In the genomic region with DNA sequence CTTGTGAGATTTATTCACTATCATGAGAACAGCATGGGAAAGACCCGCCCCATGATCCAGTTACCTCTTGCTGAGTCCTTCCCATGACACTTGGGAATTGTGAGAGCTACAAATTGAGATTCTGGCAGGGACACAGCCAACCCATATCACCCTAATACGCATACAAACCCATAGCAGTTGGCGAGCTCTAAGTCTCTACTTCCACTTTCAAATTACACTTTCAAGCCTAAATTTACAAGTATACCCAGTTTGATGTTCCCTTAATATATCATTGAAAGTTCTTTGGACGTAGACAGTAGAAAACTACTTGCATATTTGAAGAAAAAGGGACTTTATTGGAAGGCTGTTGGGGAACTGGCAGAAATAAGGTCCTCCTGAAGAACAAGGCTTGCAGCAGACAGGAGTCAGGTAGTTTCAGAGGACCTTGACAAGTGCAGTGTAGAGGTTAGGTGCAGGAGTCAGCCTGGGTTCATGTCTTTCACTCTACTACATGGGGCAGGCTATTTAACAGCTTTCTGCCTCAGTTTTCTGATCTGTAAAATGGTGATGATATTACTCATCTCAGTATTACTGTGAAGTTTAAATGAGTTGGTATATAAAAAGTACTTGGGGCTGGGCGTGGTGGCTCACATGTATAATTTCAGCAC, we compare ENCODE assay signal across 22 cellular contexts.
DNase-seq lines count a peak whose midpoint lies in the region; ATAC-seq and TF ChIP-seq lines count a peak whose summit lies in the region.
"Had no signal": no experiment of that assay in that cellular context is flagged by ENCODE, and none has a peak within 500 bp of the region (broad histone marks: within the 10 kb centered on the region; RNA-seq: fewer than 3 reads in every experiment).

No MANE protein-coding gene starts in this region.

- H3K36me3 ChIP-seq in MM.1S (replicated peaks; ENCODE audit: insufficient read depth, low read length), result no peaks in the 10 kb centered on the region
- H3K36me3 ChIP-seq in sigmoid colon, result no peaks in the 10 kb centered on the region
- H3K36me3 ChIP-seq: BLaER1 treated with 17β-estradiol and CSF1 and Interleukin-3, amounts not matched to agents 10 nM and 100 nM; HAP-1 had no signal

- no peaks in the 10 kb centered on the region for H4K20me1 ChIP-seq in MM.1S (ENCODE audit: insufficient read depth, low read length)
- H4K20me1 ChIP-seq: BLaER1 treated with 17β-estradiol and CSF1 and Interleukin-3, amounts not matched to agents 10 nM and 100 nM had no signal

- 0 out of 2 replicates have a peak overlapping the region, but pooled peaks have one; percentile 9 for H2AFZ ChIP-seq in MM.1S (ENCODE audit: low read length)
- H2AFZ ChIP-seq: GM23338, PC-9 had no signal

- no peaks in the 10 kb centered on the region for H3K9me2 ChIP-seq in MM.1S (replicated peaks; ENCODE audit: insufficient read depth, low read length)

- no peaks in the 10 kb centered on the region for H3K79me2 ChIP-seq in MM.1S (ENCODE audit: low read length)

- H3K9ac ChIP-seq in MM.1S (ENCODE audit: low read length), result no peak overlapping the region
- H3K9ac ChIP-seq: BLaER1 treated with 17β-estradiol and CSF1 and Interleukin-3, amounts not matched to agents 10 nM and 100 nM had no signal

- no peak for TF ChIP-seq EP300 in sigmoid colon (IDR thresholded peaks at IDR 0.05)

- DNase-seq in GM20000 (ENCODE audit: low spot score) (peak; percentile 47), MM.1S (no peak), sigmoid colon (no peak), substantia nigra (lab: John Stamatoyannopoulos, UW) (no peak)
- no peak for DNase-seq in activated CD8-positive, alpha-beta memory T cell treated with anti-CD3 and anti-CD28 coated beads, Interleukin-2, amount 50 U/mL, for 48 hours
- DNase-seq: Caco-2; CD4-positive, alpha-beta memory T cell; KBM-7; NCI-H1092 treated with DMSO at 0.1 percent for 48 hours; NCI-H1436 treated with DMSO at 0.1 percent for 48 hours; NCI-H1930; NCI-H69; PC-9; RPMI8226; SHP77; T1000 had no signal

- TF ChIP-seq CTCF in GM20000 (IDR thresholded peaks at IDR 0.05; ENCODE audit: extremely low read depth, missing control alignments), result no peak
- TF ChIP-seq CTCF in MM.1S (IDR thresholded peaks at IDR 0.05; ENCODE audit: low read length), result no peak
- TF ChIP-seq CTCF in sigmoid colon (IDR thresholded peaks at IDR 0.05), result no peak

- WGBS in sigmoid colon, 2 donors, result 78 to 84% methylated on average over 5 of the region's 5 CpGs

- H3K27ac ChIP-seq in MM.1S (ENCODE audit: low read length), result no peak overlapping the region
- no peak overlapping the region for H3K27ac ChIP-seq in sigmoid colon
- no peak overlapping the region for H3K27ac ChIP-seq in substantia nigra (ENCODE audit: low read depth, low read length, poor library complexity, severe bottlenecking)
- H3K27ac ChIP-seq: BLaER1 treated with 17β-estradiol and CSF1 and Interleukin-3, amounts not matched to agents 10 nM and 100 nM; HL-60; PC-9 had no signal

- H3F3A ChIP-seq in MM.1S (ENCODE audit: insufficient read depth, low read length), result no peaks in the 10 kb centered on the region

- 0 out of 2 replicates have a peak overlapping the region, but pooled peaks have one; percentile 6 for H3K4me3 ChIP-seq in MM.1S (ENCODE audit: low read length)
- H3K4me3 ChIP-seq in sigmoid colon, result no peak overlapping the region
- H3K4me3 ChIP-seq: BLaER1 treated with 17β-estradiol and CSF1 and Interleukin-3, amounts not matched to agents 10 nM and 100 nM; GM23338; HAP-1; PC-9 had no signal

- H3K9me3 ChIP-seq in MM.1S (replicated peaks; ENCODE audit: insufficient read depth, low read length) (no peaks in the 10 kb centered on the region), sigmoid colon (no peaks in the 10 kb centered on the region)
- H3K9me3 ChIP-seq: BLaER1 treated with 17β-estradiol and CSF1 and Interleukin-3, amounts not matched to agents 10 nM and 100 nM; Caco-2; HAP-1 had no signal

- TF ChIP-seq POLR2A in sigmoid colon (IDR thresholded peaks at IDR 0.05), result no peak

- no peaks in the 10 kb centered on the region for H3K4me1 ChIP-seq in MM.1S (ENCODE audit: low read length)
- no peaks in the 10 kb centered on the region for H3K4me1 ChIP-seq in sigmoid colon
- H3K4me1 ChIP-seq: BLaER1 treated with 17β-estradiol and CSF1 and Interleukin-3, amounts not matched to agents 10 nM and 100 nM; Caco-2; HAP-1 had no signal

- peak overlapping the region; percentile 28; the same call in 1 of the 2 replicates for H3K4me2 ChIP-seq in MM.1S (ENCODE audit: low read depth, low read length)
- H3K4me2 ChIP-seq: BLaER1 treated with 17β-estradiol and CSF1 and Interleukin-3, amounts not matched to agents 10 nM and 100 nM; GM23338; PC-9 had no signal

- H3K27me3 ChIP-seq in MM.1S (replicated peaks; ENCODE audit: insufficient read depth, low read length), result no peaks in the 10 kb centered on the region
- no peaks in the 10 kb centered on the region for H3K27me3 ChIP-seq in sigmoid colon
- H3K27me3 ChIP-seq: BLaER1 treated with 17β-estradiol and CSF1 and Interleukin-3, amounts not matched to agents 10 nM and 100 nM had no signal

- intact Hi-C loops in sigmoid colon (cut with DNase I), result no loop called here

- peak; percentile 74 for ATAC-seq in GM18867 (IDR thresholded peaks at IDR 0.05; ENCODE audit: unreplicated experiment)
- no peak for ATAC-seq in HG03342 (IDR thresholded peaks at IDR 0.05; ENCODE audit: unreplicated experiment)
- ATAC-seq: GM23338 had no signal
